21 cellular contexts compared by ENCODE assay signal in genomic region chr4:136691607-136692006, GRCh38.
"Had no signal": no experiment of that assay in that cellular context is flagged by ENCODE, and none has a peak within 500 bp of the region (broad histone marks: within the 10 kb centered on the region; RNA-seq: fewer than 3 reads in every experiment).

No MANE protein-coding gene starts in this region.

- H3K36me3 ChIP-seq: esophagus muscularis mucosa, gastroesophageal sphincter, heart left ventricle, left lung, lower lobe of right lung had no signal

- H3K4me3 ChIP-seq: coronary artery, dorsolateral prefrontal cortex, esophagus muscularis mucosa, gastroesophageal sphincter, heart left ventricle, hepatocyte, left lung, lower lobe of right lung had no signal

- H3K79me2 ChIP-seq: hepatocyte had no signal

- H3K4me1 ChIP-seq: esophagus muscularis mucosa, foreskin keratinocyte, gastroesophageal sphincter, heart left ventricle, left lung, lower lobe of right lung had no signal

- H3K27ac ChIP-seq: coronary artery, dorsolateral prefrontal cortex, esophagus muscularis mucosa, foreskin keratinocyte, gastroesophageal sphincter, heart left ventricle, hepatocyte, left lung, lower lobe of right lung had no signal

- H3K4me2 ChIP-seq: hepatocyte had no signal

- DNase-seq: dermis blood vessel endothelial cell; dorsolateral prefrontal cortex; effector CD4-positive, alpha-beta T cell; effector memory CD4-positive, alpha-beta T cell; foreskin keratinocyte; heart left ventricle; hypothalamus; immature natural killer cell; islet precursor cell; kidney; kidney glomerular epithelial cell; left lung; left ventricle myocardium superior; lower lobe of right lung; mesenchymal stem cell; midbrain; naive B cell had no signal

- H3K27me3 ChIP-seq: dorsolateral prefrontal cortex, esophagus muscularis mucosa, foreskin keratinocyte, gastroesophageal sphincter, heart left ventricle, hepatocyte, left lung had no signal

- ATAC-seq: foreskin keratinocyte, gastroesophageal sphincter, heart left ventricle, left lung, left ventricle myocardium superior, lower lobe of right lung had no signal

- H3K9me3 ChIP-seq: esophagus muscularis mucosa, gastroesophageal sphincter, heart left ventricle, left lung, lower lobe of right lung had no signal
